10 cellular contexts compared by ENCODE assay signal in genomic region chrX:1316527-1316926, GRCh38. TPM values are rescaled to one million over a fixed set of nuclear protein-coding genes. Genes with fewer than 3 reads are reported as not detected.
DNase-seq lines count a peak whose midpoint lies in the region; ATAC-seq, FAIRE-seq and TF ChIP-seq lines count a peak whose summit lies in the region.
"Had no signal": no experiment of that assay in that cellular context is flagged by ENCODE, and none has a peak within 500 bp of the region (broad histone marks: within the 10 kb centered on the region; RNA-seq: fewer than 3 reads in every experiment).

No MANE protein-coding gene starts in this region.

- POLR2A ChIA-PET in activated CD8-positive, alpha-beta T cell treated with anti-CD3 and anti-CD28 coated beads for 36 hours (lab: Charles Lee): no interaction called here

- TF ChIP-seq POLR2A in NB4 (IDR thresholded peaks at IDR 0.05; ENCODE audit: extremely low read depth, insufficient read length): no peak

- DNase-seq in NB4 (ENCODE audit: low read depth) (peak; percentile 90), kidney (peak; percentile 74), SW 1271 (lab: John Stamatoyannopoulos, UW) (no peak), GM13976 (ENCODE audit: low spot score) (no peak)
- peak; percentile 53 for DNase-seq in activated CD8-positive, alpha-beta T cell treated with anti-CD3 and anti-CD28 coated beads for 36 hours
- no peak for DNase-seq in stimulated activated naive CD8-positive, alpha-beta T cell treated with anti-CD3 and anti-CD28 coated beads, Interleukin-15, amount 100 ng/mL, for 72 hours
- DNase-seq: NCI-H524, small intestine had no signal

- no peaks in the 10 kb centered on the region for H3K9me3 ChIP-seq in kidney (ENCODE audit: control insufficient read depth in 1 of 2, low read length in 2 of 2)

- no peaks in the 10 kb centered on the region for H3K9me3 Mint-ChIP-seq in activated CD8-positive, alpha-beta T cell treated with anti-CD3 and anti-CD28 coated beads for 36 hours
- H3K9me3 Mint-ChIP-seq in stimulated activated naive CD8-positive, alpha-beta T cell treated with anti-CD3 and anti-CD28 coated beads, Interleukin-15, amount 100 ng/mL, for 72 hours: peaks cover 4 to 5% of the 10 kb centered on the region in 2 donors

- H3K27ac ChIP-seq in kidney (ENCODE audit: low read depth in 2 of 2, low read length in 2 of 2): no peak overlapping the region

- H3K9ac ChIP-seq in kidney (ENCODE audit: low read length in 2 of 2): no peak overlapping the region

- H3K4me1 Mint-ChIP-seq in activated CD8-positive, alpha-beta T cell treated with anti-CD3 and anti-CD28 coated beads for 36 hours (ENCODE audit: low read depth): peaks cover 5% of the 10 kb centered on the region
- H3K4me1 Mint-ChIP-seq in stimulated activated naive CD8-positive, alpha-beta T cell treated with anti-CD3 and anti-CD28 coated beads, Interleukin-15, amount 100 ng/mL, for 72 hours: peaks cover 18% of the 10 kb centered on the region

- ATAC-seq in activated CD8-positive, alpha-beta T cell treated with anti-CD3 and anti-CD28 coated beads for 36 hours: peak; percentile 71
- peak; percentile 55 for ATAC-seq in stimulated activated naive CD8-positive, alpha-beta T cell treated with anti-CD3 and anti-CD28 coated beads, Interleukin-15, amount 100 ng/mL, for 72 hours
- ATAC-seq in GM21381 (IDR thresholded peaks at IDR 0.05; ENCODE audit: unreplicated experiment): no peak

- intact Hi-C loops in activated CD8-positive, alpha-beta T cell treated with anti-CD3 and anti-CD28 coated beads for 36 hours (cut with micrococcal nuclease): no loop called here
- intact Hi-C loops in kidney (cut with DNase I): no loop called here

- no peak overlapping the region for H3K27ac Mint-ChIP-seq in activated CD8-positive, alpha-beta T cell treated with anti-CD3 and anti-CD28 coated beads for 36 hours
- H3K27ac Mint-ChIP-seq in stimulated activated naive CD8-positive, alpha-beta T cell treated with anti-CD3 and anti-CD28 coated beads, Interleukin-15, amount 100 ng/mL, for 72 hours: no peak overlapping the region

- no peak overlapping the region for H3K4me3 Mint-ChIP-seq in activated CD8-positive, alpha-beta T cell treated with anti-CD3 and anti-CD28 coated beads for 36 hours
- H3K4me3 Mint-ChIP-seq in stimulated activated naive CD8-positive, alpha-beta T cell treated with anti-CD3 and anti-CD28 coated beads, Interleukin-15, amount 100 ng/mL, for 72 hours: peak overlapping the region in 1 of 2 donors; percentile 51

- H3K27me3 Mint-ChIP-seq in activated CD8-positive, alpha-beta T cell treated with anti-CD3 and anti-CD28 coated beads for 36 hours: peaks cover 7% of the 10 kb centered on the region
- peaks cover 15% of the 10 kb centered on the region for H3K27me3 Mint-ChIP-seq in stimulated activated naive CD8-positive, alpha-beta T cell treated with anti-CD3 and anti-CD28 coated beads, Interleukin-15, amount 100 ng/mL, for 72 hours

- no peak overlapping the region for H3K4me3 ChIP-seq in NB4 (ENCODE audit: low read depth, low read length)
- H3K4me3 ChIP-seq in kidney (ENCODE audit: low read length in 2 of 2): no peak overlapping the region

- H3K36me3 ChIP-seq in kidney (ENCODE audit: control insufficient read depth in 1 of 2, insufficient read depth in 2 of 2, low read length in 2 of 2): no peaks in the 10 kb centered on the region

- H3K36me3 Mint-ChIP-seq in activated CD8-positive, alpha-beta T cell treated with anti-CD3 and anti-CD28 coated beads for 36 hours (ENCODE audit: low read depth): no peaks in the 10 kb centered on the region

- TF ChIP-seq CTCF in NB4 (IDR thresholded peaks at IDR 0.05; ENCODE audit: low read depth, low read length): no peak
- TF ChIP-seq CTCF in activated CD8-positive, alpha-beta T cell treated with anti-CD3 and anti-CD28 coated beads for 36 hours (IDR thresholded peaks at IDR 0.05): no peak
- TF ChIP-seq CTCF in kidney (IDR thresholded peaks at IDR 0.05; ENCODE audit: borderline replicate concordance, extremely low read depth, insufficient read depth): no peak
- no peak for TF ChIP-seq CTCF in GM13976 (IDR thresholded peaks at IDR 0.05; ENCODE audit: borderline replicate concordance, control extremely low read depth, extremely low read depth, insufficient read depth, missing control alignments)

- CTCF ChIA-PET in activated CD8-positive, alpha-beta T cell treated with anti-CD3 and anti-CD28 coated beads for 36 hours (lab: Charles Lee): no interaction called here

- H3K4me1 ChIP-seq in kidney (ENCODE audit: control insufficient read depth in 1 of 2, insufficient read depth in 1 of 2, low read depth in 1 of 2, low read length in 2 of 2): no peaks in the 10 kb centered on the region

- in situ Hi-C loops in GM13976 (cut with MboI; ENCODE audit: low sequenced_read_pairs, unreplicated experiment): no loop called here

- FAIRE-seq in kidney (lab: Jason Lieb, UNC): no peak
- FAIRE-seq: islet of Langerhans, small intestine had no signal

RNA-seq across cellular contexts. Expression of gene IL3RA, which starts 20.1 kb away (rescaled TPM):
- not detected for total RNA-seq in activated CD8-positive, alpha-beta T cell treated with anti-CD3 and anti-CD28 coated beads for 36 hours
- 4.6 TPM for total RNA-seq in kidney
- polyA plus RNA-seq in kidney (ENCODE audit: insufficient read depth, low read depth, low replicate concordance): 10.2 TPM

RNA-seq across cellular contexts. Expression of gene CSF2RA, which starts 47.9 kb away (rescaled TPM):
- not detected for total RNA-seq in activated CD8-positive, alpha-beta T cell treated with anti-CD3 and anti-CD28 coated beads for 36 hours
- 15.5 TPM for total RNA-seq in kidney
- 1.9 TPM for polyA plus RNA-seq in kidney (ENCODE audit: insufficient read depth, low read depth, low replicate concordance)

Comparison
In these comparisons a context has a peak if more than half of its experiments do, and no peak if none do; other contexts are left out.
1. DNase-seq: peak in NB4 (single experiment), activated CD8-positive, alpha-beta T cell treated with anti-CD3 and anti-CD28 coated beads for 36 hours (single experiment) and kidney (single experiment); none in stimulated activated naive CD8-positive, alpha-beta T cell treated with anti-CD3 and anti-CD28 coated beads, Interleukin-15, amount 100 ng/mL, for 72 hours (0 of 2), SW 1271 (0 of 2) and GM13976 (single experiment).
2. RNA of gene CSF2RA, which starts 47.9 kb away (total RNA-seq): 15.5 TPM in kidney (single experiment); not detected in activated CD8-positive, alpha-beta T cell treated with anti-CD3 and anti-CD28 coated beads for 36 hours; every median in the first group is over 10 times any median in the second.